Comparison of ENCODE assay signal across 8 cellular contexts in genomic region chr12:105053116-105053572, GRCh38. TPM values are rescaled to one million over a fixed set of nuclear protein-coding genes. Genes with fewer than 3 reads are reported as not detected.
DNase-seq lines count a peak whose midpoint lies in the region; ATAC-seq, FAIRE-seq and TF ChIP-seq lines count a peak whose summit lies in the region.

No MANE protein-coding gene starts in this region.

- no peak overlapping the region for H3K27ac ChIP-seq in small intestine (ENCODE audit: low read depth in 1 of 2, low read length in 1 of 2)

- in situ Hi-C loops in HAP-1 (cut with MboI; ENCODE audit: low sequenced_read_pairs) = loop anchor here (5.0 to 10.0 kb wide), 2 partner anchors 671 to 858 kb away; no protein-coding TSS in a partner anchor
- in situ Hi-C loops in astrocyte of the cerebellum (cut with HindIII; ENCODE audit: low sequenced_read_pairs) = no loop called here

- H3K27me3 ChIP-seq in HAP-1 (ENCODE audit: low read depth) = no peaks in the 10 kb centered on the region
- H3K27me3 ChIP-seq in small intestine (ENCODE audit: control insufficient read depth in 2 of 2, insufficient read depth in 2 of 2, low read length in 2 of 2) = no peaks in the 10 kb centered on the region

- 0 to 5% (median 3%) methylated on average over 2 of the region's 2 CpGs for WGBS in small intestine, 3 donors

- ATAC-seq in GM18519 (IDR thresholded peaks at IDR 0.05; ENCODE audit: low FRiP score, unreplicated experiment) = no peak

- no peak overlapping the region for H3K4me3 ChIP-seq in HAP-1
- H3K4me3 ChIP-seq in astrocyte of the cerebellum (ENCODE audit: low read depth, low read length) = no peak overlapping the region
- H3K4me3 ChIP-seq in small intestine (ENCODE audit: low read depth in 1 of 2, low read length in 2 of 2) = no peak overlapping the region

- H3K9me3 ChIP-seq in HAP-1 = no peaks in the 10 kb centered on the region
- H3K9me3 ChIP-seq in small intestine (ENCODE audit: control insufficient read depth, low read depth) = no peaks in the 10 kb centered on the region

- peak; percentile 64 for DNase-seq in D341Med (ENCODE audit: low spot score)
- DNase-seq in HAP-1 (ENCODE audit: low spot score in 2 of 2) = peak; percentile 79 to 81
- DNase-seq in NCI-H2029 treated with DMSO at 0.1 percent for 48 hours (lab: John Stamatoyannopoulos, UW) = peak; percentile 86
- DNase-seq in T-helper 9 cell = peak; percentile 55
- DNase-seq in astrocyte of the cerebellum (ENCODE audit: low read depth) = peak; percentile 75
- peak in 39 of 51 donors; percentile 1 to 76 (median 37) for DNase-seq in hypothalamus (lab: John Stamatoyannopoulos, UW)
- DNase-seq in small intestine = peak; percentile 82

- H3K36me3 ChIP-seq in HAP-1 (replicated peaks) (no peaks in the 10 kb centered on the region), small intestine (ENCODE audit: control insufficient read depth in 2 of 2, insufficient read depth in 2 of 2, low read length in 2 of 2) (no peaks in the 10 kb centered on the region)

- H3K4me1 ChIP-seq in HAP-1 (no peaks in the 10 kb centered on the region), small intestine (ENCODE audit: control insufficient read depth in 2 of 2, insufficient read depth in 1 of 2, low read depth in 1 of 2, low read length in 1 of 2) (no peaks in the 10 kb centered on the region)

- TF ChIP-seq CTCF in astrocyte of the cerebellum (IDR thresholded peaks at IDR 0.05; ENCODE audit: low read depth, low read length, missing control alignments) = peak; percentile 89

- no peak for FAIRE-seq in small intestine (lab: Jason Lieb, UNC)

RNA-seq across cellular contexts. Expression of gene ALDH1L2, which starts 31.1 kb away (rescaled TPM):
- polyA plus RNA-seq in small intestine = 1 to 10 TPM in 1 of 3 donors, under 1 TPM in 2; 0.22 to 1.7 (median 0.54) TPM

RNA-seq across cellular contexts. Expression of gene WASHC4, which starts 54.4 kb away (rescaled TPM):
- polyA plus RNA-seq in small intestine = 10 to 100 TPM; 11.7 to 13.8 (median 13.6) TPM
